ENCODE assay signal across 24 cellular contexts in genomic region chr7:81937091-81937490, GRCh38.
DNase-seq lines count a peak whose midpoint lies in the region; TF ChIP-seq lines count a peak whose summit lies in the region.
"Had no signal": no experiment of that assay in that cellular context is flagged by ENCODE, and none has a peak within 500 bp of the region (broad histone marks: within the 10 kb centered on the region; RNA-seq: fewer than 3 reads in every experiment).

No MANE protein-coding gene starts in this region.

- H3K27me3 ChIP-seq in HUES48 (ENCODE audit: control insufficient read depth, insufficient read depth, low read length), result no peaks in the 10 kb centered on the region
- H3K27me3 ChIP-seq in WERI-Rb-1 (ENCODE audit: insufficient read depth, low read depth, severe bottlenecking), result no peaks in the 10 kb centered on the region

- TF ChIP-seq CTCF in WERI-Rb-1 (IDR thresholded peaks at IDR 0.05; ENCODE audit: low read depth, low read length) (no peak), fibroblast of pulmonary artery (IDR thresholded peaks at IDR 0.05; ENCODE audit: low read length, missing control alignments) (no peak), OCI-LY7 (conservative IDR thresholded peaks at IDR 0.05; ENCODE audit: low read length) (no peak)

- intact Hi-C loops in OCI-LY7 (cut with micrococcal nuclease; ENCODE audit: unreplicated experiment), result no loop called here

- no peak overlapping the region for H3K9ac ChIP-seq in HUES48 (ENCODE audit: low read depth, low read length)

- H3K9me3 ChIP-seq in HUES48 (ENCODE audit: control insufficient read depth, insufficient read depth, low read length) (no peaks in the 10 kb centered on the region), WERI-Rb-1 (ENCODE audit: severe bottlenecking) (no peaks in the 10 kb centered on the region), OCI-LY7 (ENCODE audit: low read length) (no peaks in the 10 kb centered on the region)

- peak overlapping the region; percentile 14 for H3K27ac ChIP-seq in HUES48 (ENCODE audit: low read depth, low read length)
- no peak overlapping the region for H3K27ac ChIP-seq in WERI-Rb-1
- no peak overlapping the region for H3K27ac ChIP-seq in OCI-LY7 (ENCODE audit: low read depth, low read length, poor library complexity, severe bottlenecking)
- H3K27ac ChIP-seq: C4-2B, SK-N-MC had no signal

- H2AFZ ChIP-seq in OCI-LY7 (ENCODE audit: low read length), result no peak overlapping the region

- H3K36me3 ChIP-seq in HUES48 (ENCODE audit: control insufficient read depth, insufficient read depth, low read length) (no peaks in the 10 kb centered on the region), WERI-Rb-1 (no peaks in the 10 kb centered on the region), OCI-LY7 (ENCODE audit: insufficient read depth, low read length) (no peaks in the 10 kb centered on the region)

- H3K4me1 ChIP-seq in HUES48 (ENCODE audit: control insufficient read depth, insufficient read depth, low read length) (peaks cover 6% of the 10 kb centered on the region; the same call in 1 of the 2 replicates), OCI-LY7 (ENCODE audit: insufficient read depth, low read length, poor library complexity, severe bottlenecking) (no peaks in the 10 kb centered on the region)

- H3K9me2 ChIP-seq in OCI-LY7 (ENCODE audit: insufficient read depth, low read length), result no peaks in the 10 kb centered on the region

- no TSS peak for BruUV-seq in OCI-LY7 (replicated peaks; lab: Mats Ljungman, UMichigan)

- H3K4me3 ChIP-seq in HUES48 (ENCODE audit: low read depth, low read length), result no peak overlapping the region
- H3K4me3 ChIP-seq in WERI-Rb-1 (ENCODE audit: low read depth, low read length), result no peak overlapping the region
- H3K4me3 ChIP-seq in fibroblast of pulmonary artery (replicated peaks; ENCODE audit: low read depth, low read length), result no peak overlapping the region
- H3K4me3 ChIP-seq in OCI-LY7 (ENCODE audit: low read depth, low read length, poor library complexity, severe bottlenecking), result no peak overlapping the region
- H3K4me3 ChIP-seq: SK-N-MC had no signal

- no peaks in the 10 kb centered on the region for H3K79me2 ChIP-seq in OCI-LY7 (ENCODE audit: insufficient read depth, low read depth, low read length)

- H4K20me1 ChIP-seq in OCI-LY7 (ENCODE audit: insufficient read depth, low read length), result no peaks in the 10 kb centered on the region

- CTCF ChIA-PET in OCI-LY7 (lab: Charles Lee; ENCODE audit: unreplicated experiment), result no interaction called here

- H3K4me2 ChIP-seq in OCI-LY7 (ENCODE audit: low read length), result no peak overlapping the region

- POLR2A ChIA-PET in OCI-LY7 (lab: Charles Lee), result no interaction called here

- DNase-seq in WERI-Rb-1 (peak; percentile 22), fibroblast of pulmonary artery (ENCODE audit: low read depth) (peak; percentile 54), stromal cell of bone marrow (ENCODE audit: low read depth) (peak; percentile 19), OCI-LY7 (ENCODE audit: low spot score) (no peak), DMS153 (lab: John Stamatoyannopoulos, UW) (no peak)
- DNase-seq in activated naive CD4-positive, alpha-beta T cell (lab: John Stamatoyannopoulos, UW), result no peak
- DNase-seq: activated CD8-positive, alpha-beta T cell treated with anti-CD3 and anti-CD28 coated beads for 36 hours; activated naive CD8-positive, alpha-beta T cell treated with anti-CD3 and anti-CD28 coated beads, Interleukin-2, amount 10 ng/mL, durations not matched to agents 7 days and 5 days; head of caudate nucleus; kidney; midbrain; natural killer cell; NCI-H1105 treated with DMSO at 0.1 percent for 48 hours; NCI-H2081; NCI-H345; NCI-H774; occipital lobe; OCI-M1; retina; stimulated activated CD4-positive, alpha-beta T cell treated with anti-CD3 and anti-CD28 coated beads, Interleukin-2, amount 100 ng/mL, for 24 hours; substantia nigra had no signal

Comparison
In these comparisons a context has a peak if more than half of its experiments do, and no peak if none do; other contexts are left out.
1. DNase-seq: peak in WERI-Rb-1 (single experiment), fibroblast of pulmonary artery (single experiment) and stromal cell of bone marrow (single experiment); none in OCI-LY7 (single experiment), DMS153 (single experiment) and activated naive CD4-positive, alpha-beta T cell (0 of 4).